1 cellular context compared by ENCODE assay signal in the genomic region with DNA sequence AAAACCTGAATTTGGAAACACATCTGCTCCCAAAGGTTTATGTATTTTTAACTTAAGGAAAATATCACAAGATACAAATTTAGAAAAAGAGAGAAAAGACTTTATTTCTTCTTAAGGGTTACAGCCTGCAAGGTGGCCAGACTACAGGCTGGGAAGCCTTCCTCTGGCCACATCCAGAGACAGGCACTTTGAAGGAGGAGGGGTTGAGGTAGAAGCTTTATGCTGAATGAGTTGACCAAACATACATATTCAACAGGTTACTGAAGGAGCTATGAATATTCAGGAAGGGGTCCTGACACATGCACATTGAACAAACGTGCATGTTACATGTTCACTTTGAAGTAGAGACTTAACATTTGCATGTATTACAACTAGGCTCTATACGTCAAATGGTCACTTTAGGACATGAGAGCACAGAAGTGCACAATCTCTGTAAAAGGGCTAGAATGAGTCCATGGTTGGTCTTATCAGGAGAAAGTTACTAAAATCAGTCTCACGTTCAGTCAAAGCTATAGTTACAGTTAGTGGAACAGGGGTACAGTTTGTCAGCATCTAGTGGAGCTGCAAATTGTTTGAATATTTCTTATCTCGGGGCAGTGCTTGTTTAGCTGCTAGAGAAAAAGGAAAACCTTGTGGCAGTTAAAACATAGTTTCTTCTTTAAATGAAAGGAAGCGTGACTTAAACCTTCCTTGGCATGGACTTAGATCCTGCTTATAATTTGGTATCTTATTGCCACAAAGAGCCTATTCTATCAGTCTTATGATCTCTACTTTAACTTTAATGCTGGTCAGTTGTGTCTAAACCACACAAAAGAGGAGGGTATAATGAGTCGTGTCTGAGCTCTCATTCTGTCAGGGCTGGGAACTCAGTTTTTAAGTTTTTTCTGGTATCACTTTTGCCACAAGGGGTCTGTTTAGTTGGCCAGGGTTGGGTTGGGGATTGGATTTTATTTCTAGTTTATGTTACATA.
TF ChIP-seq lines count a peak whose summit lies in the region.

No MANE protein-coding gene starts in this region.

TF ChIP-seq in K562, 482 proteins besides CTCF, POLR2A, EP300 and RAD21 (continued from another document and continues in another):
- TF ChIP-seq, protein P1, sequence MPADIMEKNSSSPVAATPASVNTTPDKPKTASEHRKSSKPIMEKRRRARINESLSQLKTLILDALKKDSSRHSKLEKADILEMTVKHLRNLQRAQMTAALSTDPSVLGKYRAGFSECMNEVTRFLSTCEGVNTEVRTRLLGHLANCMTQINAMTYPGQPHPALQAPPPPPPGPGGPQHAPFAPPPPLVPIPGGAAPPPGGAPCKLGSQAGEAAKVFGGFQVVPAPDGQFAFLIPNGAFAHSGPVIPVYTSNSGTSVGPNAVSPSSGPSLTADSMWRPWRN (IDR thresholded peaks at IDR 0.05; ENCODE audit: low read depth) = no peak
- TF ChIP-seq, protein P2, sequence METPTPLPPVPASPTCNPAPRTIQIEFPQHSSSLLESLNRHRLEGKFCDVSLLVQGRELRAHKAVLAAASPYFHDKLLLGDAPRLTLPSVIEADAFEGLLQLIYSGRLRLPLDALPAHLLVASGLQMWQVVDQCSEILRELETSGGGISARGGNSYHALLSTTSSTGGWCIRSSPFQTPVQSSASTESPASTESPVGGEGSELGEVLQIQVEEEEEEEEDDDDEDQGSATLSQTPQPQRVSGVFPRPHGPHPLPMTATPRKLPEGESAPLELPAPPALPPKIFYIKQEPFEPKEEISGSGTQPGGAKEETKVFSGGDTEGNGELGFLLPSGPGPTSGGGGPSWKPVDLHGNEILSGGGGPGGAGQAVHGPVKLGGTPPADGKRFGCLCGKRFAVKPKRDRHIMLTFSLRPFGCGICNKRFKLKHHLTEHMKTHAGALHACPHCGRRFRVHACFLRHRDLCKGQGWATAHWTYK (CRISPR knock-in tag; IDR thresholded peaks at IDR 0.05) = 0 out of 2 replicates have a peak, but pooled peaks have one; percentile 65
- no peak for TF ChIP-seq CBX8 (IDR thresholded peaks at IDR 0.05; ENCODE audit: borderline replicate concordance, extremely low read depth, low read depth, low read length, poor library complexity, severe bottlenecking)
- TF ChIP-seq THRAP3 (IDR thresholded peaks at IDR 0.05; ENCODE audit: borderline replicate concordance) = 0 out of 2 replicates have a peak, but pooled peaks have one; percentile 14
- TF ChIP-seq ZNF75A (CRISPR knock-in tag; IDR thresholded peaks at IDR 0.05) = peak; percentile 69; the same call in 1 of the 2 replicates
- TF ChIP-seq, protein P3, sequence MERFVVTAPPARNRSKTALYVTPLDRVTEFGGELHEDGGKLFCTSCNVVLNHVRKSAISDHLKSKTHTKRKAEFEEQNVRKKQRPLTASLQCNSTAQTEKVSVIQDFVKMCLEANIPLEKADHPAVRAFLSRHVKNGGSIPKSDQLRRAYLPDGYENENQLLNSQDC (CRISPR knock-in tag; IDR thresholded peaks at IDR 0.05) = peak; percentile 90
- TF ChIP-seq MEF2A (IDR thresholded peaks at IDR 0.05; ENCODE audit: control insufficient read depth, low read depth, low read length) = peak; percentile 54; the same call in 1 of the 2 replicates
- no peak for TF ChIP-seq POLR3G (IDR thresholded peaks at IDR 0.05; ENCODE audit: extremely low read depth, insufficient read length, insufficient replicate concordance)
- TF ChIP-seq MECOM (CRISPR knock-in tag; IDR thresholded peaks at IDR 0.05) = no peak; the same call in 1 of the 2 replicates
- TF ChIP-seq, protein P4, sequence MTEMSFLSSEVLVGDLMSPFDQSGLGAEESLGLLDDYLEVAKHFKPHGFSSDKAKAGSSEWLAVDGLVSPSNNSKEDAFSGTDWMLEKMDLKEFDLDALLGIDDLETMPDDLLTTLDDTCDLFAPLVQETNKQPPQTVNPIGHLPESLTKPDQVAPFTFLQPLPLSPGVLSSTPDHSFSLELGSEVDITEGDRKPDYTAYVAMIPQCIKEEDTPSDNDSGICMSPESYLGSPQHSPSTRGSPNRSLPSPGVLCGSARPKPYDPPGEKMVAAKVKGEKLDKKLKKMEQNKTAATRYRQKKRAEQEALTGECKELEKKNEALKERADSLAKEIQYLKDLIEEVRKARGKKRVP (CRISPR knock-in tag; IDR thresholded peaks at IDR 0.05) = peak; percentile 65; the same call in 1 of the 2 replicates
- no peak for TF ChIP-seq ZNF184 (CRISPR knock-in tag; IDR thresholded peaks at IDR 0.05)
- TF ChIP-seq STAT5B (CRISPR knock-in tag; IDR thresholded peaks at IDR 0.05) = no peak
- TF ChIP-seq TEAD4 (IDR thresholded peaks at IDR 0.05; ENCODE audit: low read length) = peak; percentile 84
- no peak for TF ChIP-seq TEAD4 (CRISPR knock-in tag; IDR thresholded peaks at IDR 0.05; ENCODE audit: borderline replicate concordance)
- no peak for TF ChIP-seq LARP7 (IDR thresholded peaks at IDR 0.05)
- peak; percentile 50; the same call in 1 of the 2 replicates for TF ChIP-seq ZBTB40 (IDR thresholded peaks at IDR 0.05)
- TF ChIP-seq ZBTB40 (CRISPR knock-in tag; IDR thresholded peaks at IDR 0.05) = no peak
- TF ChIP-seq GATAD2A (IDR thresholded peaks at IDR 0.05) = peak; percentile 18; the same call in 1 of the 2 replicates
- TF ChIP-seq ZBTB26 (CRISPR knock-in tag; IDR thresholded peaks at IDR 0.05) = no peak
- TF ChIP-seq MTA3 (IDR thresholded peaks at IDR 0.05; ENCODE audit: borderline replicate concordance) = 0 out of 2 replicates have a peak, but pooled peaks have one; percentile 60
- TF ChIP-seq CAMTA2 (CRISPR knock-in tag; conservative IDR thresholded peaks at IDR 0.05) = no peak
- peak; percentile 57 for TF ChIP-seq DPF2 (IDR thresholded peaks at IDR 0.05)
- TF ChIP-seq, protein P5, sequence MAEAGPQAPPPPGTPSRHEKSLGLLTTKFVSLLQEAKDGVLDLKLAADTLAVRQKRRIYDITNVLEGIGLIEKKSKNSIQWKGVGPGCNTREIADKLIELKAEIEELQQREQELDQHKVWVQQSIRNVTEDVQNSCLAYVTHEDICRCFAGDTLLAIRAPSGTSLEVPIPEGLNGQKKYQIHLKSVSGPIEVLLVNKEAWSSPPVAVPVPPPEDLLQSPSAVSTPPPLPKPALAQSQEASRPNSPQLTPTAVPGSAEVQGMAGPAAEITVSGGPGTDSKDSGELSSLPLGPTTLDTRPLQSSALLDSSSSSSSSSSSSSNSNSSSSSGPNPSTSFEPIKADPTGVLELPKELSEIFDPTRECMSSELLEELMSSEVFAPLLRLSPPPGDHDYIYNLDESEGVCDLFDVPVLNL (CRISPR knock-in tag; IDR thresholded peaks at IDR 0.05; ENCODE audit: low read depth) = no peak
- peak; percentile 97 for TF ChIP-seq ZC3H8 (IDR thresholded peaks at IDR 0.05)
- no peak for TF ChIP-seq ZNF347 (CRISPR knock-in tag; IDR thresholded peaks at IDR 0.05; ENCODE audit: low read depth)
- no peak for TF ChIP-seq RBM15 (IDR thresholded peaks at IDR 0.05; ENCODE audit: insufficient read depth, low read length)
- 0 out of 2 replicates have a peak, but pooled peaks have one; percentile 28 for TF ChIP-seq KLF6 (CRISPR knock-in tag; IDR thresholded peaks at IDR 0.05; ENCODE audit: borderline replicate concordance)
- TF ChIP-seq, protein P6, sequence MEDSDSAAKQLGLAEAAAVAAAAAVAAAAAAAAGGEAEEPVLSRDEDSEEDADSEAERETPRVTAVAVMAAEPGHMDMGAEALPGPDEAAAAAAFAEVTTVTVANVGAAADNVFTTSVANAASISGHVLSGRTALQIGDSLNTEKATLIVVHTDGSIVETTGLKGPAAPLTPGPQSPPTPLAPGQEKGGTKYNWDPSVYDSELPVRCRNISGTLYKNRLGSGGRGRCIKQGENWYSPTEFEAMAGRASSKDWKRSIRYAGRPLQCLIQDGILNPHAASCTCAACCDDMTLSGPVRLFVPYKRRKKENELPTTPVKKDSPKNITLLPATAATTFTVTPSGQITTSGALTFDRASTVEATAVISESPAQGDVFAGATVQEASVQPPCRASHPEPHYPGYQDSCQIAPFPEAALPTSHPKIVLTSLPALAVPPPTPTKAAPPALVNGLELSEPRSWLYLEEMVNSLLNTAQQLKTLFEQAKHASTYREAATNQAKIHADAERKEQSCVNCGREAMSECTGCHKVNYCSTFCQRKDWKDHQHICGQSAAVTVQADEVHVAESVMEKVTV (CRISPR knock-in tag; IDR thresholded peaks at IDR 0.05) = peak; percentile 10; the same call in 1 of the 2 replicates
- peak; percentile 77 for TF ChIP-seq POLR2AphosphoS2 (IDR thresholded peaks at IDR 0.05; ENCODE audit: low read length)
- TF ChIP-seq, protein P7, sequence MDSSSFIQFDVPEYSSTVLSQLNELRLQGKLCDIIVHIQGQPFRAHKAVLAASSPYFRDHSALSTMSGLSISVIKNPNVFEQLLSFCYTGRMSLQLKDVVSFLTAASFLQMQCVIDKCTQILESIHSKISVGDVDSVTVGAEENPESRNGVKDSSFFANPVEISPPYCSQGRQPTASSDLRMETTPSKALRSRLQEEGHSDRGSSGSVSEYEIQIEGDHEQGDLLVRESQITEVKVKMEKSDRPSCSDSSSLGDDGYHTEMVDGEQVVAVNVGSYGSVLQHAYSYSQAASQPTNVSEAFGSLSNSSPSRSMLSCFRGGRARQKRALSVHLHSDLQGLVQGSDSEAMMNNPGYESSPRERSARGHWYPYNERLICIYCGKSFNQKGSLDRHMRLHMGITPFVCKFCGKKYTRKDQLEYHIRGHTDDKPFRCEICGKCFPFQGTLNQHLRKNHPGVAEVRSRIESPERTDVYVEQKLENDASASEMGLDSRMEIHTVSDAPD (CRISPR knock-in tag; IDR thresholded peaks at IDR 0.05) = no peak
- TF ChIP-seq XRCC4 (IDR thresholded peaks at IDR 0.05; ENCODE audit: extremely low read depth, insufficient read depth, insufficient read length) = no peak
- 0 out of 2 replicates have a peak, but pooled peaks have one; percentile 72 for TF ChIP-seq ZNF57 (CRISPR knock-in tag; IDR thresholded peaks at IDR 0.05)
- no peak for TF ChIP-seq ATF1 (CRISPR knock-in tag; IDR thresholded peaks at IDR 0.05)
- 0 out of 2 replicates have a peak, but pooled peaks have one; percentile 29 for TF ChIP-seq ATF1 (tag; IDR thresholded peaks at IDR 0.05)
- TF ChIP-seq POLR2B (IDR thresholded peaks at IDR 0.05; ENCODE audit: low read depth, partially characterized antibody) = peak; percentile 78
